In the genomic region with DNA sequence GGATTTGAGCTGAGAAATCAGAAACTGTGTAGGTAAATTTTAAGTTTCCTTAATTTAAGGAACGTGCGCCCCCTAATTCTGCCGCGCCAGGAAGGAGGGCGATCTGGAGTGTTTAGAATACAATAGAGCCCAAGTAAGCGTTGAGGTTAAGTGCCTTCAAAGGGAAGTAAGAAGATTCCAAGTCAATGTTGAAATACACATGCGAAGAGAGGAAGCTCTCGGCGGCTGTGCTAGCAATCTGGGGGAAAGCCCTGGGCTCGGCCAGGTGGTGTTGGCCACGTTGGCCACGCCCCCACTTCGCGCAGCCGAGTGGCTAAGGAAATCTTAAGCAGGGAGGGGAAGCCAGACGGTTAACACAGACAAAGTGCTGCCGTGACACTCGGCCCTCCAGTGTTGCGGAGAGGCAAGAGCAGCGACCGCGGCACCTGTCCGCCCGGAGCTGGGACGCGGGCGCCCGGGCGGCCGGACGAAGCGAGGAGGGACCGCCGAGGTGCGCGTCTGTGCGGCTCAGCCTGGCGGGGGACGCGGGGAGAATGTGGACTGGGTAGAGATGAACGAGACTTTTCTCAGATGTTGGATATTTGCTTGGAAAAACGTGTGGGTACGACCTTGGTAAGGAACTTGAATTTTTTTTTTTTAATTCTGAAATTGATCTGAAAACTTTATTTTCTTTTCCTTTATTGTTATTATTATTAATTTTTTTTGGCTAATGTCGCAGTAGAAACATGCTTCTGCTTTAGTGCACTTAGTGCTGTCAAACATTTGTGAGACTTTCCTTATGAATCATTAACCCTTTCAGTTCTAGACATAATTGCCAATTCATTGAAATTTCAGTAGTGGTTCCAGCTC, we compare ENCODE assay signal across 7 cellular contexts. TPM values are rescaled to one million over a fixed set of nuclear protein-coding genes. Genes with fewer than 3 reads are reported as not detected.
DNase-seq lines count a peak whose midpoint lies in the region; ATAC-seq and TF ChIP-seq lines count a peak whose summit lies in the region.

TSS of gene PRDM1 (plus strand) at position 353 of the 849 bp plus-strand sequence. CDS start at position 571, 218 bp downstream.

- peak within 1 kb of the TSS; percentile 85 to 96 (median 91) for H3K4me3 Mint-ChIP-seq in immature natural killer cell

- H3K27ac ChIP-seq in brain microvascular endothelial cell: no peak within 1 kb of the TSS

- H3K36me3 Mint-ChIP-seq in immature natural killer cell: peaks cover 0 to 4% (median 0%) of the 10 kb centered on the region in 3 donors

- H3K36me3 ChIP-seq in brain microvascular endothelial cell (replicated peaks): no peaks in the 10 kb centered on the region

- peaks cover 70 to 87% of the 10 kb centered on the region in 2 donors for H3K4me1 Mint-ChIP-seq in immature natural killer cell

- ATAC-seq in GM18508 (IDR thresholded peaks at IDR 0.05; ENCODE audit: insufficient read depth, unreplicated experiment) (peak; percentile 52), HG02938 (IDR thresholded peaks at IDR 0.05; ENCODE audit: unreplicated experiment) (peak; percentile 64)

- H3K4me3 ChIP-seq in brain microvascular endothelial cell (ENCODE audit: low read depth, low read length): peak within 1 kb of the TSS; percentile 64

- DNase-seq in NCI-H2029 (lab: John Stamatoyannopoulos, UW): peak; percentile 86
- peak; percentile 82 for DNase-seq in UCSD-AML1 (lab: John Stamatoyannopoulos, UW; ENCODE audit: unreplicated experiment)
- no peak for DNase-seq in brain microvascular endothelial cell
- DNase-seq in immature natural killer cell: peak; percentile 78 to 81 (median 78)
- peak; percentile 62 for DNase-seq in stimulated activated CD4-positive, alpha-beta T cell treated with anti-CD3 and anti-CD28 coated beads, Interleukin-12 subunit alpha, Interleukin-12 subunit beta, amount 100 ng/mL, for 4 hours

- no peak for TF ChIP-seq CTCF in brain microvascular endothelial cell (IDR thresholded peaks at IDR 0.05; ENCODE audit: low read depth, low read length, missing control alignments)

- H3K27ac Mint-ChIP-seq in immature natural killer cell: peak within 1 kb of the TSS; percentile 76 to 89 (median 82)

- no peaks in the 10 kb centered on the region for H3K9me3 Mint-ChIP-seq in immature natural killer cell

- in situ Hi-C loops in brain microvascular endothelial cell (cut with HindIII; ENCODE audit: low pct_ligation_motif_present, low sequenced_read_pairs): no loop called here

- no peaks in the 10 kb centered on the region for H3K27me3 ChIP-seq in brain microvascular endothelial cell (replicated peaks)

- H3K27me3 Mint-ChIP-seq in immature natural killer cell (ENCODE audit: low read depth in 3 of 3): peaks cover 2 to 12% (median 2%) of the 10 kb centered on the region in 3 donors

RNA-seq across cellular contexts. Expression of gene PRDM1, which starts in this region (rescaled TPM):
- polyA plus RNA-seq in immature natural killer cell: 10 to 100 TPM; 25.3 to 77.0 (median 33.0) TPM
